8 cellular contexts compared by ENCODE assay signal in genomic region chr17:60600490-60601431, GRCh38. TPM values are rescaled to one million over a fixed set of nuclear protein-coding genes. Genes with fewer than 3 reads are reported as not detected.
DNase-seq lines count a peak whose midpoint lies in the region; ATAC-seq and TF ChIP-seq lines count a peak whose summit lies in the region.

No MANE protein-coding gene starts in this region.

- in situ Hi-C loops in G401 (cut with HindIII; ENCODE audit: low sequenced_read_pairs), result no loop called here

- H3K4me3 ChIP-seq in HFF-Myc (replicated peaks; ENCODE audit: low read depth, low read length) (peak overlapping the region; percentile 72), NB4 (ENCODE audit: low read depth, low read length) (peak overlapping the region; percentile 98), adipocyte (ENCODE audit: low read length) (peak overlapping the region; percentile 94), heart left ventricle (peak overlapping the region; percentile 67 to 98 (median 92))

- DNase-seq in G401 (ENCODE audit: low spot score) (peak; percentile 87), HFF-Myc (ENCODE audit: extremely low read depth, low read depth) (peak; percentile 70), NB4 (ENCODE audit: low read depth) (peak; percentile 83), SW 1271 (lab: John Stamatoyannopoulos, UW) (peak; percentile 68 to 85), adipocyte (ENCODE audit: low read depth) (peak; percentile 97), heart left ventricle (peak in 4 of 5 donors; percentile 76 to 83 (median 78)), posterior cingulate gyrus (peak in 8 of 10 donors; percentile 28 to 91 (median 74)), ureter (ENCODE audit: low spot score) (peak; percentile 77)

- H3K4me1 ChIP-seq in adipocyte (ENCODE audit: control insufficient read depth, insufficient read depth, low read length), result peaks cover 31% of the 10 kb centered on the region
- peaks cover 0 to 59% (median 22%) of the 10 kb centered on the region in 12 donors for H3K4me1 ChIP-seq in heart left ventricle

- peak in 3 of 4 donors; percentile 4 to 57 (median 36) for ATAC-seq in heart left ventricle

- peak overlapping the region; percentile 93 for H3K9ac ChIP-seq in adipocyte (ENCODE audit: low read length)

- H3K36me3 ChIP-seq in adipocyte (ENCODE audit: control insufficient read depth, insufficient read depth, low read length, severe bottlenecking) (no peaks in the 10 kb centered on the region), heart left ventricle (no peaks in the 10 kb centered on the region)

- H3K9me3 ChIP-seq in adipocyte (ENCODE audit: control insufficient read depth, low read length), result no peaks in the 10 kb centered on the region
- no peaks in the 10 kb centered on the region for H3K9me3 ChIP-seq in heart left ventricle

- TF ChIP-seq CTCF in HFF-Myc (IDR thresholded peaks at IDR 0.05; ENCODE audit: low read depth, low read length, missing control alignments), result peak; percentile 85
- TF ChIP-seq CTCF in NB4 (IDR thresholded peaks at IDR 0.05; ENCODE audit: low read depth, low read length), result peak; percentile 76
- TF ChIP-seq CTCF in heart left ventricle (IDR thresholded peaks at IDR 0.05), result peak; percentile 58 to 84 (median 70)

- TF ChIP-seq POLR2A in NB4 (IDR thresholded peaks at IDR 0.05; ENCODE audit: extremely low read depth, insufficient read length) (no peak), heart left ventricle (IDR thresholded peaks at IDR 0.05) (no peak)

- peak overlapping the region; percentile 89 to 100 (median 97) for H3K27ac ChIP-seq in heart left ventricle

- H3K27me3 ChIP-seq in adipocyte (replicated peaks; ENCODE audit: control insufficient read depth, insufficient read depth, low read length) (no peaks in the 10 kb centered on the region), heart left ventricle (no peaks in the 10 kb centered on the region)

- intact Hi-C loops in heart left ventricle (cut with DNase I), result loop anchor here in 5 of 10 donors (2.0 to 5.0 kb wide), 6 partner anchors 28 to 76 kb away; partner anchors contain the start of gene APPBP2 (in 1 of the 5)
- intact Hi-C loops in posterior cingulate gyrus (cut with DNase I), result loop anchor here (2.0 kb wide), 1 partner anchor 38 kb away; no protein-coding TSS in a partner anchor

- WGBS in heart left ventricle, 4 donors, result 0 to 1% (median 0%) methylated on average over 29 to 69 of the region's 69 CpGs

RNA-seq across cellular contexts. Expression of gene PPM1D, which starts 0.8 kb away (rescaled TPM):
- 17.2 and 31.4 TPM in 2 replicates for total RNA-seq in G401 (2014; rRNA removed; shearing (Covaris generic))
- total RNA-seq in heart left ventricle (10 to 100 TPM in 2 of 9 donors, 1 to 10 TPM in 7; 6.2 to 11.4 (median 7.7) TPM), ureter (10.0 TPM)
- polyA plus RNA-seq in heart left ventricle, result 1 to 10 TPM; 1.9 to 6.4 TPM

Comparison
In these comparisons a context has a peak if more than half of its experiments do, and no peak if none do; other contexts are left out.
1. Peak in every context shown above with its lines: DNase-seq, ATAC-seq, H3K4me3 ChIP-seq and H3K27ac ChIP-seq.